16 cellular contexts compared by ENCODE assay signal in genomic region chr16:85221810-85222150, GRCh38.
A peak's percentile ranks its signal among the peaks of the same experiment; 100 is the strongest.
DNase-seq lines count a peak whose midpoint lies in the region; ATAC-seq and TF ChIP-seq lines count a peak whose summit lies in the region.
"Had no signal": no experiment of that assay in that cellular context is flagged by ENCODE, and none has a peak within 500 bp of the region (broad histone marks: within the 10 kb centered on the region; RNA-seq: fewer than 3 reads in every experiment).

No MANE protein-coding gene starts in this region.

- 68% methylated on average over 11 of the region's 11 CpGs for WGBS in mesenchymal stem cell
- 67 to 69% methylated on average over 1 to 8 of the region's 11 CpGs for WGBS in thyroid gland, 2 donors

- no peak overlapping the region for H3K4me2 ChIP-seq in mesenchymal stem cell (ENCODE audit: low read length, poor library complexity, severe bottlenecking)
- H3K4me2 ChIP-seq: GM23338 had no signal

- peak overlapping the region; percentile 91 for H3K27ac ChIP-seq in mesenchymal stem cell (ENCODE audit: low read length, poor library complexity, severe bottlenecking)
- H3K27ac ChIP-seq in thyroid gland: peak overlapping the region in 2 of 3 donors; percentile 27 to 68

- peak overlapping the region; percentile 84 for H4K8ac ChIP-seq in mesenchymal stem cell (ENCODE audit: low read length)

- H2BK120ac ChIP-seq in mesenchymal stem cell (ENCODE audit: low read depth, low read length): peak overlapping the region; percentile 54

- peak overlapping the region; percentile 16 to 86 for H2BK12ac ChIP-seq in mesenchymal stem cell (ENCODE audit: low read length in 2 of 2)

- no peak for TF ChIP-seq RAD21 in Ishikawa (IDR thresholded peaks at IDR 0.05; ENCODE audit: low read depth)

- H3K36me3 ChIP-seq in mesenchymal stem cell (ENCODE audit: control insufficient read depth in 1 of 2, insufficient read depth in 2 of 2, low read depth in 1 of 2, low read length in 2 of 2) (no peaks in the 10 kb centered on the region), thyroid gland (no peaks in the 10 kb centered on the region)

- TF ChIP-seq CTCF in thyroid gland (IDR thresholded peaks at IDR 0.05): no peak
- no peak for TF ChIP-seq CTCF in GM20000 (IDR thresholded peaks at IDR 0.05; ENCODE audit: extremely low read depth, missing control alignments)

- H3K14ac ChIP-seq in mesenchymal stem cell (ENCODE audit: low read length in 2 of 2): no peak overlapping the region

- peak overlapping the region; percentile 4 for H2BK15ac ChIP-seq in mesenchymal stem cell (ENCODE audit: low read depth, poor library complexity, severe bottlenecking)

- peaks cover 63% of the 10 kb centered on the region for H3K4me1 ChIP-seq in mesenchymal stem cell (ENCODE audit: control insufficient read depth, insufficient read depth, low read depth, low read length)
- peaks cover 30 to 32% of the 10 kb centered on the region in 2 donors for H3K4me1 ChIP-seq in thyroid gland

- no peak overlapping the region for H3K4me3 ChIP-seq in mesenchymal stem cell (ENCODE audit: insufficient read depth in 1 of 2, low read depth in 1 of 2, low read length in 2 of 2)
- no peak overlapping the region for H3K4me3 ChIP-seq in thyroid gland (replicated peaks in 1 of 3)
- H3K4me3 ChIP-seq: GM23338 had no signal

- no peak overlapping the region for H3K9ac ChIP-seq in mesenchymal stem cell (ENCODE audit: low read length)
- H3K9ac ChIP-seq: SK-N-SH had no signal

- TF ChIP-seq POLR2A in thyroid gland (IDR thresholded peaks at IDR 0.05): no peak

- H3K18ac ChIP-seq in mesenchymal stem cell (ENCODE audit: low read depth in 1 of 2, low read length in 2 of 2): peak overlapping the region; percentile 67 to 79

- peak overlapping the region; percentile 80 for H2BK5ac ChIP-seq in mesenchymal stem cell (ENCODE audit: low read depth, low read length, poor library complexity, severe bottlenecking)

- no peak overlapping the region for H2AFZ ChIP-seq in mesenchymal stem cell (ENCODE audit: low read depth, low read length)
- H2AFZ ChIP-seq: GM23338 had no signal

- no peak for TF ChIP-seq EP300 in Ishikawa (IDR thresholded peaks at IDR 0.05; ENCODE audit: borderline replicate concordance)

- DNase-seq in left ventricle myocardium superior (peak; percentile 16), Right ventricle myocardium inferior (ENCODE audit: missing footprints) (no peak), mesenchymal stem cell (no peak), thyroid gland (peak in 1 of 2 donors; percentile 36), GM20000 (ENCODE audit: low spot score) (no peak), NCI-H2081 (lab: John Stamatoyannopoulos, UW) (no peak), hepatic stellate cell (ENCODE audit: low spot score) (no peak)
- DNase-seq: DMS79 treated with DMSO at 0.1 percent for 48 hours, GDM1, NCI-H1417 treated with DMSO at 0.1 percent for 48 hours, NCI-H2081 treated with DMSO at 0.1 percent for 48 hours, NCI-H524 treated with DMSO at 0.1 percent for 48 hours, RPMI8226, SK-N-SH had no signal

- no peaks in the 10 kb centered on the region for H3K9me3 ChIP-seq in mesenchymal stem cell (ENCODE audit: control insufficient read depth, low read length)
- H3K9me3 ChIP-seq in thyroid gland: no peaks in the 10 kb centered on the region
- H3K9me3 ChIP-seq: SK-N-SH had no signal

- intact Hi-C loops in left ventricle myocardium superior (cut with micrococcal nuclease): loop anchor here (10.0 kb wide), 1 partner anchor 47 kb away; no protein-coding TSS in a partner anchor
- intact Hi-C loops in Right ventricle myocardium inferior (cut with DNase I): no loop called here
- intact Hi-C loops in thyroid gland (cut with DNase I): no loop called here

- peak overlapping the region; percentile 37 to 88 for H3K4ac ChIP-seq in mesenchymal stem cell (ENCODE audit: low read depth in 1 of 2, low read length in 2 of 2)

- peaks cover 23% of the 10 kb centered on the region for H3K79me1 ChIP-seq in mesenchymal stem cell (replicated peaks; ENCODE audit: low read length, poor library complexity, severe bottlenecking)

- no peaks in the 10 kb centered on the region for H3K27me3 ChIP-seq in mesenchymal stem cell (ENCODE audit: control insufficient read depth in 1 of 2, insufficient read depth in 1 of 2, low read length in 2 of 2)
- H3K27me3 ChIP-seq in thyroid gland: no peaks in the 10 kb centered on the region

- ATAC-seq in left ventricle myocardium superior: no peak
- no peak for ATAC-seq in Right ventricle myocardium inferior

- no peak overlapping the region for H3K23ac ChIP-seq in mesenchymal stem cell (ENCODE audit: low read length in 2 of 2)

- H4K91ac ChIP-seq in mesenchymal stem cell (ENCODE audit: low read length): peak overlapping the region; percentile 80

- peak overlapping the region; percentile 87 for H2AK5ac ChIP-seq in mesenchymal stem cell (ENCODE audit: low read length, severe bottlenecking)

TF ChIP-seq in Ishikawa, 13 proteins besides CTCF, POLR2A, EP300 and RAD21:
- TF ChIP-seq USF1 (IDR thresholded peaks at IDR 0.05) (no peak), TEAD4 (IDR thresholded peaks at IDR 0.05) (no peak), ZBTB7A (IDR thresholded peaks at IDR 0.05; ENCODE audit: low read depth) (peak; percentile 58; the same call in 1 of the 2 replicates)
